ENCODE assay signal across 1 cellular context in genomic region chr10:72034761-72035160, GRCh38.
A peak's percentile ranks its signal among the peaks of the same experiment; 100 is the strongest.
TF ChIP-seq lines count a peak whose summit lies in the region.

No MANE protein-coding gene starts in this region.

TF ChIP-seq in HepG2, 621 proteins besides CTCF, POLR2A, EP300 and RAD21 (continued from another document):
- TF ChIP-seq PHB2 (IDR thresholded peaks at IDR 0.05; ENCODE audit: partially characterized antibody) = no peak
- TF ChIP-seq ZNF121 (CRISPR knock-in tag; IDR thresholded peaks at IDR 0.05) = peak; percentile 93
- TF ChIP-seq HNF4G (IDR thresholded peaks at IDR 0.05; ENCODE audit: borderline replicate concordance, low read depth, low read length) = 0 out of 2 replicates have a peak, but pooled peaks have one; percentile 5
- TF ChIP-seq HNF4G (CRISPR knock-in tag; IDR thresholded peaks at IDR 0.05; ENCODE audit: borderline replicate concordance, low read depth) = no peak
- no peak for TF ChIP-seq SIX1 (CRISPR knock-in tag; IDR thresholded peaks at IDR 0.05; ENCODE audit: borderline replicate concordance)
